ENCODE assay signal across 1 cellular context in the genomic region with DNA sequence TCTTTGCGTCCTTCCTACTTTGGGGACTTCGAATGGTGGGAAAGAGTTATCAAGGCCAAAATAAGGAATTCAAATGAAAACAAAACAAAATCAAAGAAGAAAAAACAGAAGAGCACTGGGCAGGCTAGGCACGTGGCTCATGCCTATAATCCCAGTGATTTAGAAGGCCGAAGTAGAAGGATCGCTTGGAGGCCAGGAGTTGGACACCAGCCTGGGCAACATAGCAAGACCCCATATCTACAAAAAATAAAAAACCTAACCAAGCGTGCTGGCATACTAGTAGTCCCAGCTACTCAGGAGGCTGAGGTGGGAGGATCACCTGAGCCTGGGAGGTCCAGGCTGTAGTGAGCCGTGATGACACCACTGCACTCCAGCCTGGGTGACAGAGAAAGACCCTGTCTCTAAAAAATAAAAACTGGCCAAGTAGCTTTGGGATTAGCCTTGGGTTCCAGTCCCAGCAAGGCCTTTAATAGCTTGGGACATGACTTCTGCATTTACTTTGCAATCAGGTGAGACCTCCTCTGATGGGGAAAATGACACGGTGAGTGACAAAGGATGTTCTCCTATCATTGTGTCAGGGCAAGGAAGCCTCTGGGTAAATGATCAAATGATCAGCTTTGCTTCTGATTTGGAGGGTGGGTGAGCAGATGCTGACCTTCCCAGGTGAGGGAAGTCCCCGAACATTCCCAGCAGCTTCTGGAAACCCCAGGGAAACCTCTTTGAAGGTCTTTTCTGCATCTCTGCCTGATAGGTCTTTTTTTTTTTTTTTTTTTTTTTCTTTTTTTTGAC.
TF ChIP-seq lines count a peak whose summit lies in the region.

No MANE protein-coding gene starts in this region.

TF ChIP-seq in HepG2, 621 proteins besides CTCF, POLR2A, EP300 and RAD21:
- TF ChIP-seq HNF4A (CRISPR knock-in tag; IDR thresholded peaks at IDR 0.05) (no peak), ZKSCAN1 (IDR thresholded peaks at IDR 0.05; ENCODE audit: low read length) (no peak), ATAD3A (CRISPR knock-in tag; IDR thresholded peaks at IDR 0.05) (no peak), ZNF121 (CRISPR knock-in tag; IDR thresholded peaks at IDR 0.05) (peak; percentile 85), NCOA1 (CRISPR knock-in tag; IDR thresholded peaks at IDR 0.05) (no peak), REXO4 (CRISPR knock-in tag; IDR thresholded peaks at IDR 0.05; ENCODE audit: borderline replicate concordance) (no peak)
TF ChIP-seq in HepG2: peak in this region for 1.
